8 cellular contexts compared by ENCODE assay signal in genomic region chr3:52220380-52221026, GRCh38. TPM values are rescaled to one million over a fixed set of nuclear protein-coding genes. Genes with fewer than 3 reads are reported as not detected.
DNase-seq lines count a peak whose midpoint lies in the region; ATAC-seq and TF ChIP-seq lines count a peak whose summit lies in the region.

No MANE protein-coding gene starts in this region.

- in situ Hi-C loops in gastrocnemius medialis (cut with MboI; ENCODE audit: low sequenced_read_pairs in 4 of 4), result no loop called here

- no peak for TF ChIP-seq POLR2A in gastrocnemius medialis (IDR thresholded peaks at IDR 0.05)

- no peaks in the 10 kb centered on the region for H3K9me3 ChIP-seq in right atrium auricular region
- no peaks in the 10 kb centered on the region for H3K9me3 ChIP-seq in gastrocnemius medialis

- peak; percentile 49 for ATAC-seq in GM19438 (IDR thresholded peaks at IDR 0.05; ENCODE audit: low read depth, unreplicated experiment)
- peak; percentile 39 to 55 for ATAC-seq in gastrocnemius medialis
- no peak for ATAC-seq in HG03135 (IDR thresholded peaks at IDR 0.05; ENCODE audit: unreplicated experiment)

- H3K27ac ChIP-seq in right atrium auricular region (no peak overlapping the region), gastrocnemius medialis (no peak overlapping the region)

- H3K4me1 ChIP-seq in right atrium auricular region (peaks cover 0 to 61% of the 10 kb centered on the region in 2 donors), gastrocnemius medialis (peaks cover 20 to 28% of the 10 kb centered on the region in 2 donors)

- H3K36me3 ChIP-seq in right atrium auricular region (peaks cover 5% of the 10 kb centered on the region), gastrocnemius medialis (no peaks in the 10 kb centered on the region)

- intact Hi-C loops in gastrocnemius medialis (cut with DNase I; ENCODE audit: low total_unique reads), result no loop called here

- H3K27me3 ChIP-seq in right atrium auricular region, result no peaks in the 10 kb centered on the region
- no peaks in the 10 kb centered on the region for H3K27me3 ChIP-seq in gastrocnemius medialis

- H3K4me3 ChIP-seq in right atrium auricular region (no peak overlapping the region), gastrocnemius medialis (no peak overlapping the region)

- TF ChIP-seq CTCF in right atrium auricular region (IDR thresholded peaks at IDR 0.05) (peak; percentile 64 to 90), gastrocnemius medialis (IDR thresholded peaks at IDR 0.05 in 4 of 5, conservative IDR thresholded peaks at IDR 0.05 in 1 of 5) (peak; percentile 69 to 93 (median 89))

- DNase-seq in AML-193 (lab: John Stamatoyannopoulos, UW) (peak; percentile 87 to 90), NCI-H146 treated with DMSO at 0.1 percent for 48 hours (lab: John Stamatoyannopoulos, UW; ENCODE audit: unreplicated experiment) (peak; percentile 25), T-helper 9 cell (peak; percentile 92), amniotic stem cell (lab: John Stamatoyannopoulos, UW) (peak; percentile 47), right atrium auricular region (ENCODE audit: low spot score) (peak; percentile 86), gastrocnemius medialis (peak; percentile 52 to 78)

RNA-seq across cellular contexts. Expression of gene TLR9, which starts 4.9 kb away (rescaled TPM):
- total RNA-seq in right atrium auricular region (not detected), gastrocnemius medialis (under 1 TPM in 3 of 4 donors, not detected in 1; 0.07 to 0.41 (median 0.13) TPM)

RNA-seq across cellular contexts. Expression of gene TWF2, which starts 18.5 kb away (rescaled TPM):
- total RNA-seq in right atrium auricular region, result 10 to 100 TPM; 54.4 to 58.6 TPM
- 100 to 1,000 TPM in 3 of 4 donors, 10 to 100 TPM in 1; 99.2 to 222 (median 168) TPM for total RNA-seq in gastrocnemius medialis

RNA-seq across cellular contexts. Expression of gene ALAS1, which starts 22.5 kb away (rescaled TPM):
- total RNA-seq in right atrium auricular region, result 100 to 1,000 TPM in 1 of 2 donors, 10 to 100 TPM in 1; 69.7 to 103 TPM
- 10 to 100 TPM; 61.0 to 99.8 (median 68.4) TPM for total RNA-seq in gastrocnemius medialis

RNA-seq across cellular contexts. Expression of gene PPM1M, which starts 25.1 kb away (rescaled TPM):
- 1 to 10 TPM; 5.7 to 8.1 TPM for total RNA-seq in right atrium auricular region
- total RNA-seq in gastrocnemius medialis, result 1 to 10 TPM in 3 of 4 donors, under 1 TPM in 1; 0.97 to 5.2 (median 3.5) TPM

RNA-seq across cellular contexts. Expression of gene WDR82, which starts 57.9 kb away (rescaled TPM):
- total RNA-seq in right atrium auricular region (10 to 100 TPM; 43.2 to 43.8 TPM), gastrocnemius medialis (10 to 100 TPM; 54.1 to 64.9 (median 59.3) TPM)

Comparison
In these comparisons a context has a peak if more than half of its experiments do, and no peak if none do; other contexts are left out.
1. DNase-seq: peak in every context shown above with its lines; median percentile 92 in T-helper 9 cell; 88 in AML-193; 86 in right atrium auricular region; 65 in gastrocnemius medialis; 47 in amniotic stem cell; 25 in NCI-H146 treated with DMSO at 0.1 percent for 48 hours.